ENCODE assay signal across 19 cellular contexts in genomic region chr20:48398506-48399449, GRCh38.
DNase-seq lines count a peak whose midpoint lies in the region; ATAC-seq and TF ChIP-seq lines count a peak whose summit lies in the region.
"Had no signal": no experiment of that assay in that cellular context is flagged by ENCODE, and none has a peak within 500 bp of the region (broad histone marks: within the 10 kb centered on the region; RNA-seq: fewer than 3 reads in every experiment).

No MANE protein-coding gene starts in this region.

- H3K4me1 ChIP-seq in ovary (ENCODE audit: insufficient read depth), result peaks cover 6% of the 10 kb centered on the region
- H3K4me1 ChIP-seq: Peyer's patch had no signal

- peak overlapping the region; percentile 87 for H3K27ac Mint-ChIP-seq in glutamatergic neuron (ENCODE audit: unreplicated experiment)
- H3K27ac Mint-ChIP-seq: activated naive CD8-positive, alpha-beta T cell; IgD-negative memory B cell had no signal

- no peaks in the 10 kb centered on the region for H3K27me3 ChIP-seq in ovary
- H3K27me3 ChIP-seq: Peyer's patch, right atrium auricular region had no signal

- peaks cover 37% of the 10 kb centered on the region for H3K4me1 Mint-ChIP-seq in glutamatergic neuron (ENCODE audit: low read depth, unreplicated experiment)
- H3K4me1 Mint-ChIP-seq: IgD-negative memory B cell had no signal

- no peaks in the 10 kb centered on the region for H3K36me3 ChIP-seq in ovary
- H3K36me3 ChIP-seq: heart right ventricle, Peyer's patch, right atrium auricular region had no signal

- peaks cover 10% of the 10 kb centered on the region for H3K27me3 Mint-ChIP-seq in glutamatergic neuron (ENCODE audit: unreplicated experiment)

- no peak for TF ChIP-seq EP300 in ovary (IDR thresholded peaks at IDR 0.05)

- peaks cover 4% of the 10 kb centered on the region for H3K9me3 Mint-ChIP-seq in glutamatergic neuron (ENCODE audit: unreplicated experiment)
- H3K9me3 Mint-ChIP-seq: IgD-negative memory B cell had no signal

- 85 to 88% (median 87%) methylated on average over 16 of the region's 16 CpGs for WGBS in ovary, 3 donors

- no peak for TF ChIP-seq POLR2A in ovary (IDR thresholded peaks at IDR 0.05)

- intact Hi-C loops in ovary (cut with DNase I), result no loop called here

- H3K4me3 ChIP-seq in ovary, result no peak overlapping the region
- H3K4me3 ChIP-seq: heart right ventricle, mucosa of descending colon, Peyer's patch, right atrium auricular region had no signal

- peak overlapping the region; percentile 68 for H3K4me3 Mint-ChIP-seq in glutamatergic neuron (ENCODE audit: unreplicated experiment)
- H3K4me3 Mint-ChIP-seq: activated naive CD8-positive, alpha-beta T cell; IgD-negative memory B cell had no signal

- DNase-seq in SIG-M5 treated with dmso at 0.1 percent for 504 hours (lab: John Stamatoyannopoulos, UW; ENCODE audit: unreplicated experiment), result peak; percentile 42
- no peak for DNase-seq in SIG-M5 (lab: John Stamatoyannopoulos, UW)
- peak; percentile 38 for DNase-seq in NCI-H69 (lab: John Stamatoyannopoulos, UW)
- peak; percentile 70 for DNase-seq in glutamatergic neuron
- peak; percentile 57 for DNase-seq in smooth muscle cell of the brain vasculature (ENCODE audit: low read depth, low spot score)
- DNase-seq in ovary, result no peak
- no peak for DNase-seq in stimulated activated CD8-positive, alpha-beta memory T cell treated with anti-CD3 and anti-CD28 coated beads, Interleukin-4, amount 100 ng/mL, for 48 hours
- DNase-seq: mucosa of descending colon; NCI-H1417 treated with DMSO at 0.1 percent for 48 hours; NCI-H2227 treated with DMSO at 0.1 percent for 48 hours; NK-92 treated with Interleukin-12 subunit alpha and Interleukin-12 subunit beta, amount 100 ng/mL, for 24 hours; nucleus accumbens; Peyer's patch had no signal

- H3K27ac ChIP-seq in ovary, result no peak overlapping the region
- H3K27ac ChIP-seq: heart right ventricle, HL-60, Peyer's patch, right atrium auricular region had no signal

- no peak for ATAC-seq in GM18873 (IDR thresholded peaks at IDR 0.05; ENCODE audit: low FRiP score, unreplicated experiment)
- ATAC-seq: mucosa of descending colon had no signal

- TF ChIP-seq CTCF in glutamatergic neuron (IDR thresholded peaks at IDR 0.05; ENCODE audit: partially characterized antibody, unreplicated experiment), result no peak
- no peak for TF ChIP-seq CTCF in ovary (IDR thresholded peaks at IDR 0.05)

- no peaks in the 10 kb centered on the region for H3K9me3 ChIP-seq in ovary
- H3K9me3 ChIP-seq: heart right ventricle, mucosa of descending colon, Peyer's patch, right atrium auricular region had no signal

- H3K36me3 Mint-ChIP-seq in glutamatergic neuron (ENCODE audit: unreplicated experiment), result peaks cover 9% of the 10 kb centered on the region
- H3K36me3 Mint-ChIP-seq: activated naive CD8-positive, alpha-beta T cell; IgD-negative memory B cell had no signal

Comparison
In these comparisons a context has a peak if more than half of its experiments do, and no peak if none do; other contexts are left out.
1. DNase-seq: peak in SIG-M5 treated with dmso at 0.1 percent for 504 hours (single experiment), NCI-H69 (single experiment), glutamatergic neuron (single experiment) and smooth muscle cell of the brain vasculature (single experiment); none in SIG-M5 (single experiment), ovary (0 of 5) and stimulated activated CD8-positive, alpha-beta memory T cell treated with anti-CD3 and anti-CD28 coated beads, Interleukin-4, amount 100 ng/mL, for 48 hours (single experiment).